Comparison of ENCODE assay signal across 8 cellular contexts in the genomic region with DNA sequence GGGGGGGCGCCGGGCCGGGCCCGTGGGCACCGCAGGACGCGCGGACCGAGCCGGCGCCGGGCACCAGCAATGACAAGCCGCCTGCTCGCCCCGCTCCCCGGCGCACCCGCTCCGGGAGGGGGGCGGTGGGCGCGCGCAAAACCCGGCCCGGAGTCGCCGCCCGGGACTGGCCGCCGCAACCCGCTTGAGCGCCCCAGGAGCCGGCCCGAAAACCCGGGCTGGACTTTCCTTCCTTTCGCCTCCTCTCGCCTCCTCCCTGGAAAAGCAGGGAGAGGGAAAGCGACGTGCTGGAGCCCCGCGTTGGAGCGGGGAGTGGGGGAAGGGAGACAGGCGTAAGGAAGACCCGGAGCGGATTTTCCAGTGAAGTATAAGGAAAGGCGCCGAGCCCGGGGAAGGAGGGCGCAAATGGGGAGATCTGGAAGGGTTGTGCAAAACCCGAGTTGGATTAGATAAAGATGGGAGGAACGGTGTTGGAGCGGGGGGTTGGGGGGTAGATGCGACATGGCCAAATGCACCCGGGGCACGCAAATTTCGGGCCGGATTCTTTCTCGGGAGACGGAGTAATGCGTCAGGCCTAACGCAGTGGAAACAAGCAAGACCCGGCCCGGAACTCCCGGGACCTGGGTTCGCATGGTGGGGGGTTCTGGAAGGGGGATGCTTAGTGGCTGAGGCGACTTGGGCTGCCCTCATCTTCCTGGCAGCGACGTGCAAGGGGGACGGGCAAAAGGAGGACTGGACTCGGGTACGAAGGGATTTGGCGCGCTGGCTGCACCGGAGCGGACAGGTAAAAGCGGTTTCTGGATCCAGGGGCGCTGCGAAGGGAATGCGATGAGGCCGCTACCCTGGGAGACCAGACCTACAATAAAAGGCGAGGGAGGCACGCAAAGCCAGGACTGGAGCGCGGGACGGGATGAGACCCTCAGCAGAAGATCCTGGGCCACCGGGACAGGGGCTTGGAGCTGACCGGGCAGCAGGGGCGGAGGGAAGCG. TPM values are rescaled to one million over a fixed set of nuclear protein-coding genes. Genes with fewer than 3 reads are reported as not detected.
DNase-seq lines count a peak whose midpoint lies in the region; ATAC-seq and TF ChIP-seq lines count a peak whose summit lies in the region.
"Not testable (repeated sequence)": the region's sequence is repeated elsewhere in the genome, so short reads cannot be mapped to it uniquely, and the experiment has no call there.

No MANE protein-coding gene starts in this region.

- not testable (repeated sequence) for H3K36me3 ChIP-seq in PC-9 (ENCODE audit: low read depth); transverse colon

- H3K4me1 ChIP-seq in PC-9 (replicated peaks; ENCODE audit: insufficient read depth) = not testable (repeated sequence)
- H3K4me1 ChIP-seq in transverse colon = peaks cover 0 to 26% (median 18%) of the 10 kb centered on the region in 4 donors

- H3K27me3 ChIP-seq in PC-9 (ENCODE audit: insufficient read depth, low read depth) = not testable (repeated sequence)
- peaks cover 17% of the 10 kb centered on the region for H3K27me3 ChIP-seq in transverse colon

- peak overlapping the region; percentile 79 for H3K4me3 Mint-ChIP-seq in activated CD8-positive, alpha-beta memory T cell treated with anti-CD3 and anti-CD28 coated beads, Interleukin-2, amount 10 ng/mL, durations not matched to agents 7 days and 5 days
- H3K4me3 Mint-ChIP-seq in dendritic cell treated with granulocyte-macrophage colony-stimulating factor and Interleukin-4, amounts not matched to agents 40 ng/mL and 50 ng/mL, for 4 days = peak overlapping the region; percentile 86

- intact Hi-C loops in PC-9 (cut with micrococcal nuclease; ENCODE audit: unreplicated experiment) = loop anchor here (5.0 to 10.0 kb wide), 3 partner anchors 125 to 325 kb away; no protein-coding TSS in a partner anchor
- intact Hi-C loops in dendritic cell treated with granulocyte-macrophage colony-stimulating factor and Interleukin-4, amounts not matched to agents 40 ng/mL and 50 ng/mL, for 4 days (cut with micrococcal nuclease) = not testable (repeated sequence)
- intact Hi-C loops in transverse colon (cut with DNase I; ENCODE audit: low total_unique reads) = loop anchor here (10.0 kb wide), 1 partner anchor 88 kb away; no protein-coding TSS in a partner anchor

- not testable (repeated sequence) for H3K27ac ChIP-seq in PC-9
- H3K27ac ChIP-seq in transverse colon = peak overlapping the region; percentile 76 to 88 (median 86)

- H3K9me3 ChIP-seq in PC-9 (ENCODE audit: insufficient read depth, low read depth); transverse colon: not testable (repeated sequence)

- WGBS in transverse colon (ENCODE audit: low coverage in 1 of 2), 2 donors = 0 to 1% methylated on average over 7 to 70 of the region's 89 CpGs

- peak; percentile 74 for ATAC-seq in activated CD8-positive, alpha-beta memory T cell treated with anti-CD3 and anti-CD28 coated beads, Interleukin-2, amount 10 ng/mL, durations not matched to agents 7 days and 5 days

- H3K4me3 ChIP-seq in PC-9 (peak overlapping the region; percentile 60), retinal pigment epithelial cell (ENCODE audit: low read length) (peak overlapping the region; percentile 58), transverse colon (peak overlapping the region; percentile 14 to 90 (median 72))

- not testable (repeated sequence) for TF ChIP-seq CTCF in PC-9 (conservative IDR thresholded peaks at IDR 0.05); retinal pigment epithelial cell (conservative IDR thresholded peaks at IDR 0.05; ENCODE audit: low read depth, low read length); transverse colon (IDR thresholded peaks at IDR 0.05)

- peaks cover 52% of the 10 kb centered on the region for H3K27me3 Mint-ChIP-seq in activated CD8-positive, alpha-beta memory T cell treated with anti-CD3 and anti-CD28 coated beads, Interleukin-2, amount 10 ng/mL, durations not matched to agents 7 days and 5 days
- peaks cover 88% of the 10 kb centered on the region for H3K27me3 Mint-ChIP-seq in dendritic cell treated with granulocyte-macrophage colony-stimulating factor and Interleukin-4, amounts not matched to agents 40 ng/mL and 50 ng/mL, for 4 days

- peak overlapping the region; percentile 73 for H3K27ac Mint-ChIP-seq in activated CD8-positive, alpha-beta memory T cell treated with anti-CD3 and anti-CD28 coated beads, Interleukin-2, amount 10 ng/mL, durations not matched to agents 7 days and 5 days
- peak overlapping the region; percentile 85 for H3K27ac Mint-ChIP-seq in dendritic cell treated with granulocyte-macrophage colony-stimulating factor and Interleukin-4, amounts not matched to agents 40 ng/mL and 50 ng/mL, for 4 days

- POLR2A ChIA-PET in PC-9 (lab: Charles Lee; ENCODE audit: unreplicated experiment) = not testable (repeated sequence)

- peak overlapping the region; percentile 84 for H3K4me2 ChIP-seq in PC-9

- TF ChIP-seq EP300 in transverse colon (IDR thresholded peaks at IDR 0.05; ENCODE audit: low read depth) = not testable (repeated sequence)

- peaks cover 12% of the 10 kb centered on the region; the same call in 1 of the 2 replicates for H3K79me2 ChIP-seq in PC-9 (ENCODE audit: low read depth)

- peaks cover 17% of the 10 kb centered on the region for H3K4me1 Mint-ChIP-seq in activated CD8-positive, alpha-beta memory T cell treated with anti-CD3 and anti-CD28 coated beads, Interleukin-2, amount 10 ng/mL, durations not matched to agents 7 days and 5 days
- peaks cover 46% of the 10 kb centered on the region for H3K4me1 Mint-ChIP-seq in dendritic cell treated with granulocyte-macrophage colony-stimulating factor and Interleukin-4, amounts not matched to agents 40 ng/mL and 50 ng/mL, for 4 days (ENCODE audit: low read depth)

- H2AFZ ChIP-seq in PC-9 = peak overlapping the region; percentile 86

- peak; percentile 92 for DNase-seq in ELR (ENCODE audit: low read depth)
- peak; percentile 87 for DNase-seq in LoVo (ENCODE audit: low spot score)
- peak; percentile 89 to 93 for DNase-seq in PC-9
- peak; percentile 81 for DNase-seq in activated CD8-positive, alpha-beta memory T cell treated with anti-CD3 and anti-CD28 coated beads, Interleukin-2, amount 10 ng/mL, durations not matched to agents 7 days and 5 days
- peak; percentile 90 for DNase-seq in inferior parietal cortex (ENCODE audit: extremely low spot score)
- DNase-seq in retinal pigment epithelial cell (ENCODE audit: low read depth) = peak; percentile 83
- peak; percentile 94 for DNase-seq in transverse colon

- peak; percentile 21 for TF ChIP-seq POLR2A in transverse colon (IDR thresholded peaks at IDR 0.05)

- BruUV-seq in PC-9 (replicated peaks; lab: Mats Ljungman, UMichigan) = not testable (repeated sequence)

- not testable (repeated sequence) for H4K20me1 ChIP-seq in PC-9 (ENCODE audit: insufficient read depth)

- H3F3A ChIP-seq in PC-9 (ENCODE audit: insufficient read depth, low read depth) = not testable (repeated sequence)

- in situ Hi-C loops in transverse colon (cut with MboI; ENCODE audit: low pct_ligation_motif_present in 1 of 4, low pct_unique_long_range_greater_than_20kb in 1 of 4, low sequenced_read_pairs in 3 of 4) = not testable (repeated sequence)

- H3K36me3 Mint-ChIP-seq in activated CD8-positive, alpha-beta memory T cell treated with anti-CD3 and anti-CD28 coated beads, Interleukin-2, amount 10 ng/mL, durations not matched to agents 7 days and 5 days; dendritic cell treated with granulocyte-macrophage colony-stimulating factor and Interleukin-4, amounts not matched to agents 40 ng/mL and 50 ng/mL, for 4 days (ENCODE audit: low read depth): not testable (repeated sequence)

- CTCF ChIA-PET in PC-9 (lab: Charles Lee); activated CD8-positive, alpha-beta memory T cell treated with anti-CD3 and anti-CD28 coated beads, Interleukin-2, amount 10 ng/mL, durations not matched to agents 7 days and 5 days (lab: Charles Lee): not testable (repeated sequence)

- not testable (repeated sequence) for H3K9me2 ChIP-seq in PC-9 (ENCODE audit: insufficient read depth)

- not testable (repeated sequence) for H3K9me3 Mint-ChIP-seq in activated CD8-positive, alpha-beta memory T cell treated with anti-CD3 and anti-CD28 coated beads, Interleukin-2, amount 10 ng/mL, durations not matched to agents 7 days and 5 days (ENCODE audit: low read depth); dendritic cell treated with granulocyte-macrophage colony-stimulating factor and Interleukin-4, amounts not matched to agents 40 ng/mL and 50 ng/mL, for 4 days

RNA-seq across cellular contexts. Expression of a gene that starts 1.1 kb away (rescaled TPM):
- 28.5 and 31.5 TPM in 2 replicates for total RNA-seq in PC-9 (2021)
- total RNA-seq in activated CD8-positive, alpha-beta memory T cell treated with anti-CD3 and anti-CD28 coated beads, Interleukin-2, amount 10 ng/mL, durations not matched to agents 7 days and 5 days = 1 to 10 TPM; 3.7 to 4.3 TPM
- total RNA-seq in transverse colon = 10 to 100 TPM; 45.9 to 55.4 (median 48.7) TPM
